Comparison of ENCODE assay signal across 8 cellular contexts in genomic region chr7:12570529-12571461, GRCh38. TPM values are rescaled to one million over a fixed set of nuclear protein-coding genes. Genes with fewer than 3 reads are reported as not detected.
DNase-seq lines count a peak whose midpoint lies in the region; ATAC-seq and TF ChIP-seq lines count a peak whose summit lies in the region.

TSS of gene SCIN (plus strand) at chr7:12570720. CDS start at chr7:12570787, 67 bp downstream.

- POLR2A ChIA-PET in Panc1 (lab: Charles Lee), result interaction anchor here (0.5 kb wide), 1 partner anchor 50 kb away, joined by 3 read pairs; no protein-coding TSS in a partner anchor

- in situ Hi-C loops in Panc1 (cut with HindIII; ENCODE audit: low pct_unique_long_range_greater_than_20kb, low sequenced_read_pairs), result no loop called here

- CTCF ChIA-PET in Panc1 (lab: Charles Lee), result interaction anchor here (0.6 kb wide), 2 partner anchors 135 to 1050 kb away, joined by 3 to 7 read pairs; no protein-coding TSS in a partner anchor

- no peaks in the 10 kb centered on the region for H3K9me3 ChIP-seq in Panc1 (ENCODE audit: control insufficient read depth, insufficient read depth, low read depth, low read length)
- H3K9me3 ChIP-seq in smooth muscle cell (replicated peaks; ENCODE audit: low read depth), result no peaks in the 10 kb centered on the region

- H3F3A ChIP-seq in smooth muscle cell (ENCODE audit: low read depth), result no peaks in the 10 kb centered on the region

- 3% methylated on average over 71 of the region's 74 CpGs for WGBS in smooth muscle cell (ENCODE audit: low lambda C conversion rate)

- TF ChIP-seq CTCF in Panc1 (IDR thresholded peaks at IDR 0.05), result no peak
- TF ChIP-seq CTCF in kidney epithelial cell (IDR thresholded peaks at IDR 0.05; ENCODE audit: insufficient read depth, low read length, poor library complexity, severe bottlenecking), result no peak
- TF ChIP-seq CTCF in smooth muscle cell (IDR thresholded peaks at IDR 0.05; ENCODE audit: borderline replicate concordance, insufficient read depth, poor library complexity, severe bottlenecking), result no peak

- peak within 1 kb of the TSS; percentile 84 for H2AFZ ChIP-seq in smooth muscle cell (ENCODE audit: low read depth)

- H3K79me2 ChIP-seq in smooth muscle cell (ENCODE audit: low read depth), result no peaks in the 10 kb centered on the region

- no peak within 1 kb of the TSS for H3K27ac ChIP-seq in Panc1 (ENCODE audit: low read length)
- H3K27ac ChIP-seq in caudate nucleus (ENCODE audit: low read depth, low read length), result peak within 1 kb of the TSS; percentile 56
- H3K27ac ChIP-seq in smooth muscle cell (ENCODE audit: low read depth), result no peak within 1 kb of the TSS

- peak within 1 kb of the TSS; percentile 44 to 65 for H3K4me3 ChIP-seq in Panc1 (ENCODE audit: low read depth in 2 of 2, low read length in 2 of 2)
- H3K4me3 ChIP-seq in kidney epithelial cell (ENCODE audit: low read depth, low read length), result peak within 1 kb of the TSS; percentile 48
- peak within 1 kb of the TSS; percentile 53 for H3K4me3 ChIP-seq in smooth muscle cell

- peak within 1 kb of the TSS; percentile 88 for H3K4me2 ChIP-seq in smooth muscle cell

- ATAC-seq in HG02884 (IDR thresholded peaks at IDR 0.05; ENCODE audit: unreplicated experiment) (peak; percentile 30), Panc1 (peak; percentile 84), GM18517 (IDR thresholded peaks at IDR 0.05; ENCODE audit: unreplicated experiment) (no peak), HG03039 (IDR thresholded peaks at IDR 0.05; ENCODE audit: unreplicated experiment) (no peak)

- H4K20me1 ChIP-seq in smooth muscle cell (ENCODE audit: low read depth), result no peaks in the 10 kb centered on the region

- peak; percentile 34 for DNase-seq in EL
- no peak for DNase-seq in Panc1 (ENCODE audit: low read depth, low spot score)
- peak in 42 of 61 donors; percentile 14 to 80 (median 38) for DNase-seq in caudate nucleus (lab: John Stamatoyannopoulos, UW)
- DNase-seq in kidney epithelial cell (ENCODE audit: low read depth), result no peak
- DNase-seq in smooth muscle cell (lab: John Stamatoyannopoulos, UW; ENCODE audit: unreplicated experiment), result peak; percentile 5

- no peak within 1 kb of the TSS for H3K9ac ChIP-seq in smooth muscle cell (ENCODE audit: low read depth)

- H3K27me3 ChIP-seq in Panc1 (ENCODE audit: control insufficient read depth, insufficient read depth, low read length), result peaks cover 33% of the 10 kb centered on the region
- H3K27me3 ChIP-seq in kidney epithelial cell (ENCODE audit: control insufficient read depth, insufficient read depth, low read length), result peaks cover 5% of the 10 kb centered on the region
- peaks cover 61% of the 10 kb centered on the region for H3K27me3 ChIP-seq in smooth muscle cell (ENCODE audit: low read depth)

- intact Hi-C loops in Panc1 (cut with micrococcal nuclease; ENCODE audit: unreplicated experiment), result no loop called here

- H3K4me1 ChIP-seq in Panc1 (ENCODE audit: control insufficient read depth, insufficient read depth, low read length) (peaks cover 9% of the 10 kb centered on the region; the same call in 1 of the 2 replicates), smooth muscle cell (ENCODE audit: low read depth) (peaks cover 4% of the 10 kb centered on the region)

- BruUV-seq in Panc1 (replicated peaks; lab: Mats Ljungman, UMichigan), result no TSS peak

- H3K36me3 ChIP-seq in Panc1 (ENCODE audit: control insufficient read depth, insufficient read depth, low read length), result no peaks in the 10 kb centered on the region
- H3K36me3 ChIP-seq in kidney epithelial cell (ENCODE audit: control insufficient read depth, insufficient read depth, low read length), result no peaks in the 10 kb centered on the region
- no peaks in the 10 kb centered on the region for H3K36me3 ChIP-seq in smooth muscle cell (ENCODE audit: low read depth)

RNA-seq across cellular contexts. Expression of gene SCIN, which starts in this region (rescaled TPM):
- total RNA-seq in Panc1 (2021; ENCODE audit: unreplicated experiment) (5.6 TPM), kidney epithelial cell (8.6 and 14.7 TPM in 2 replicates), smooth muscle cell (0.13 and 0.31 TPM in 2 replicates)
- polyA plus RNA-seq in Panc1 (2012; ENCODE audit: insufficient read length), result 1.1 TPM
- 0.31 and 0.50 TPM in 2 replicates for polyA plus RNA-seq in smooth muscle cell

Comparison
In these comparisons a context has a peak if more than half of its experiments do, and no peak if none do; other contexts are left out.
1. Peak in DNase-seq, H3K4me3 ChIP-seq and H3K4me2 ChIP-seq in smooth muscle cell; RNA of the gene not detected or under 1 TPM.
2. DNase-seq: peak in EL (single experiment) and caudate nucleus (42 of 61); none in Panc1 (single experiment) and kidney epithelial cell (single experiment).
3. ATAC-seq: peak in HG02884 (single experiment) and Panc1 (single experiment); none in GM18517 (single experiment) and HG03039 (single experiment).
4. Peak in every context shown above with its lines, with median percentiles within 50 percentile points of each other: H3K4me3 ChIP-seq.